ENCODE assay signal across 27 cellular contexts in genomic region chr21:14243877-14244276, GRCh38. TPM values are rescaled to one million over a fixed set of nuclear protein-coding genes. Genes with fewer than 3 reads are reported as not detected.
"Had no signal": no experiment of that assay in that cellular context is flagged by ENCODE, and none has a peak within 500 bp of the region (broad histone marks: within the 10 kb centered on the region; RNA-seq: fewer than 3 reads in every experiment).

No MANE protein-coding gene starts in this region.

- H3K9me3 ChIP-seq: adrenal gland, left lung, right atrium auricular region, tibial nerve, vagina had no signal

- H3K4me1 ChIP-seq: adrenal gland, left lung, right atrium auricular region, tibial nerve, vagina had no signal

- H3K27me3 ChIP-seq: adrenal gland, left lung, right atrium auricular region, tibial nerve, vagina had no signal

- ATAC-seq: activated naive CD4-positive, alpha-beta T cell treated with anti-CD3 and anti-CD28 coated beads, Interleukin-2, amount 50 U/mL, for 72 hours; esophagus mucosa; left lung; stimulated activated naive CD8-positive, alpha-beta T cell treated with anti-CD3 and anti-CD28 coated beads, Interleukin-15, Interleukin-2, amounts not matched to agents 100 U/mL and 50 U/mL, for 24 hours had no signal

- H3K27ac ChIP-seq: adrenal gland, left lung, right atrium auricular region, skin epidermis, tibial nerve, vagina had no signal

- H3K36me3 ChIP-seq: adrenal gland, left lung, right atrium auricular region, tibial nerve, vagina had no signal

- DNase-seq: activated B cell treated with CpG ODN at 0.5 μM for 24 hours; activated CD4-positive, alpha-beta memory T cell treated with anti-CD3 and anti-CD28 coated beads for 36 hours; activated CD4-positive, alpha-beta T cell treated with anti-CD3 and anti-CD28 coated beads for 4 hours; activated gamma-delta T cell treated with Interleukin-2 at 50 U/mL for 16 hours; activated T-cell treated with anti-CD3 and anti-CD28 coated beads for 4 hours; cerebellar nuclear complex; cortex of kidney; left lung; stimulated activated naive CD8-positive, alpha-beta T cell treated with anti-CD3 and anti-CD28 coated beads, Interleukin-15, Interleukin-2, amounts not matched to agents 100 U/mL and 50 U/mL, for 24 hours; substantia nigra had no signal

- H3K4me3 ChIP-seq: adrenal gland, left lung, right atrium auricular region, skin epidermis, tibial nerve, vagina had no signal

RNA-seq across cellular contexts. Expression of gene RBM11, which starts 27.9 kb away (rescaled TPM):
- total RNA-seq: glomerular endothelial cell; T-helper 2 cell treated with Interferon-gamma antibody and Interleukin-4, amounts not matched to agents 100 ng/mL and 5 ng/mL, for 36 hours had no signal

RNA-seq across cellular contexts. Expression of gene LIPI, which starts 33.1 kb away (rescaled TPM):
- total RNA-seq: activated B cell treated with CpG ODN at 0.5 μM for 24 hours; activated CD4-positive, alpha-beta memory T cell treated with anti-CD3 and anti-CD28 coated beads for 36 hours; activated naive CD4-positive, alpha-beta T cell treated with anti-CD3 and anti-CD28 coated beads, Interleukin-2, amount 50 U/mL, for 72 hours; activated T-helper 1 cell treated with anti-CD3 and anti-CD28 coated beads, Interleukin-12 subunit alpha, Interleukin-12 subunit beta, Interleukin-2, Interleukin-4 antibody, amounts not matched to agents 30 ng/mL and 10 ng/mL and 1 ng/mL, durations not matched to agents 14 hours and 24 hours and 36 hours; adrenal gland; astrocyte; bronchial epithelial cell; esophagus mucosa; glomerular endothelial cell; left lung; mononuclear cell; osteoblast; progenitor cell of endocrine pancreas; right atrium auricular region; T-helper 2 cell treated with Interferon-gamma antibody and Interleukin-4, amounts not matched to agents 100 ng/mL and 5 ng/mL, for 36 hours; vagina had no signal
- polyA plus RNA-seq: adrenal gland, keratinocyte, neural cell had no signal
